7 cellular contexts compared by ENCODE assay signal in genomic region chr2:224038830-224039079, GRCh38.
A peak's percentile ranks its signal among the peaks of the same experiment; 100 is the strongest.
DNase-seq lines count a peak whose midpoint lies in the region; ATAC-seq and TF ChIP-seq lines count a peak whose summit lies in the region.

No MANE protein-coding gene starts in this region.

- no peak overlapping the region for H3K27ac ChIP-seq in HL-60 (replicated peaks)
- no peak overlapping the region for H3K27ac ChIP-seq in rectal smooth muscle tissue (ENCODE audit: low read depth, low read length)

- H3K27me3 ChIP-seq in HL-60 (ENCODE audit: insufficient read depth, poor library complexity, severe bottlenecking) (peaks cover 34% of the 10 kb centered on the region), rectal smooth muscle tissue (ENCODE audit: control insufficient read depth, insufficient read depth, low read length) (peaks cover 4% of the 10 kb centered on the region)

- TF ChIP-seq CTCF in HL-60 (IDR thresholded peaks at IDR 0.05; ENCODE audit: insufficient read depth, low read length) (no peak), epithelial cell of esophagus (IDR thresholded peaks at IDR 0.05; ENCODE audit: insufficient read depth, low read depth, low read length, missing control alignments) (no peak)

- H3K4me1 ChIP-seq in rectal smooth muscle tissue (ENCODE audit: control insufficient read depth, insufficient read depth, low read length): no peaks in the 10 kb centered on the region

- no peaks in the 10 kb centered on the region for H3K36me3 ChIP-seq in rectal smooth muscle tissue (ENCODE audit: control insufficient read depth, insufficient read depth, low read length)

- peak; percentile 28 for ATAC-seq in GM21360 (IDR thresholded peaks at IDR 0.05; ENCODE audit: unreplicated experiment)

- H3K4me3 ChIP-seq in HL-60 (replicated peaks; ENCODE audit: insufficient read depth, low read length): peak overlapping the region; percentile 45
- H3K4me3 ChIP-seq in epithelial cell of esophagus (ENCODE audit: low read length): peak overlapping the region; percentile 64
- H3K4me3 ChIP-seq in rectal smooth muscle tissue (ENCODE audit: low read length): peak overlapping the region; percentile 59

- DNase-seq in HL-60 (ENCODE audit: low read depth in 1 of 2, low spot score in 1 of 2) (no peak), epithelial cell of esophagus (ENCODE audit: low read depth) (no peak), NCI-H2107 treated with DMSO at 0.1 percent for 48 hours (lab: John Stamatoyannopoulos, UW; ENCODE audit: unreplicated experiment) (no peak), DMS53 (lab: John Stamatoyannopoulos, UW) (no peak), DMS 273 (lab: John Stamatoyannopoulos, UW; ENCODE audit: unreplicated experiment) (no peak)

- H3K9ac ChIP-seq in rectal smooth muscle tissue (ENCODE audit: low read length): no peak overlapping the region
